In the genomic region with DNA sequence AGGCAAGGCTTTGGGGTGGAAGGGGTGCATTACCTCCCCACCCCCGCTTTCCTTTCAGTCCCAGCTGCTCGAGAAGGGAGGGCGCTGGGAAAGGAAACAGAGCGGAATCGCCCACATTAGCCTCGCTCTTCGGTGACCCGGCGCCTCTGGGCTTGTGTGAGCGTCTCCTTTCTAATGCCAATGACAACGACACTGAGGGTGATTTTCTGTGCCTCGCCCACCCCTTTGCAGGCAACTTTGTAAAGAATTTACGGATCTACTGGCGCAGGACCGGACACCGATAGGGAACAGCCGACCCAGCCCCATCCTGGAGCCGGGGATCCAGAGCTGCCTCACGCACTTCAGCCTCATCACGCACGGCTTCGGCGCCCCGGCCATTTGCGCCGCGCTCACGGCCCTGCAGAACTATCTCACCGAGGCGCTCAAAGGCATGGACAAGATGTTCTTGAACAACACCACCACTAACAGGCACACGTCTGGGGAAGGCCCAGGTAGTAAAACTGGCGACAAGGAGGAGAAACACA, we compare ENCODE assay signal across 24 cellular contexts. TPM values are rescaled to one million over a fixed set of nuclear protein-coding genes. Genes with fewer than 3 reads are reported as not detected.
A peak's percentile ranks its signal among the peaks of the same experiment; 100 is the strongest.
DNase-seq lines count a peak whose midpoint lies in the region; ATAC-seq and TF ChIP-seq lines count a peak whose summit lies in the region.
"Had no signal": no experiment of that assay in that cellular context is flagged by ENCODE, and none has a peak within 500 bp of the region (broad histone marks: within the 10 kb centered on the region; RNA-seq: fewer than 3 reads in every experiment).

No MANE protein-coding gene starts in this region.

- no peak overlapping the region for H4K8ac ChIP-seq in mesendoderm (ENCODE audit: low read depth, low read length)

- peak overlapping the region; percentile 7 for H3K23ac ChIP-seq in mesendoderm (ENCODE audit: low read length)

- peak overlapping the region; percentile 37 for H3K56ac ChIP-seq in mesendoderm (ENCODE audit: low read length)

- H3K79me2 ChIP-seq in mesendoderm (ENCODE audit: control insufficient read depth, insufficient read depth, low read length) = no peaks in the 10 kb centered on the region

- no peak overlapping the region for H3K27ac ChIP-seq in mesendoderm (ENCODE audit: low read depth, low read length)
- H3K27ac ChIP-seq: BLaER1, body of pancreas, gastroesophageal sphincter, uterus had no signal

- H3K36me3 ChIP-seq in mesendoderm (ENCODE audit: control insufficient read depth, insufficient read depth, low read length) (no peaks in the 10 kb centered on the region), HAP-1 (replicated peaks) (no peaks in the 10 kb centered on the region)
- H3K36me3 ChIP-seq: BLaER1, gastroesophageal sphincter, uterus had no signal

- peak overlapping the region; percentile 52 for H3K4me2 ChIP-seq in mesendoderm (ENCODE audit: low read length)
- H3K4me2 ChIP-seq: BLaER1 had no signal

- ATAC-seq in activated T-cell treated with anti-CD3 and anti-CD28 coated beads, Interleukin-2, amount 50 U/mL, for 72 hours (replicated peaks in 1 of 2) = no peak
- no peak for ATAC-seq in activated T-cell treated with anti-CD3 and anti-CD28 coated beads, Interleukin-2, amount 50 U/mL, for 4 hours
- ATAC-seq: body of pancreas; esophagus mucosa; gastroesophageal sphincter; naive thymus-derived CD4-positive, alpha-beta T cell; T-cell had no signal

- H3K27me3 Mint-ChIP-seq in activated T-cell treated with anti-CD3 and anti-CD28 coated beads, Interleukin-2, amount 50 U/mL, for 72 hours (ENCODE audit: low read depth) = peaks cover 87% of the 10 kb centered on the region
- H3K27me3 Mint-ChIP-seq in activated T-cell treated with anti-CD3 and anti-CD28 coated beads, Interleukin-2, amount 50 U/mL, for 4 hours (ENCODE audit: low read depth) = peaks cover 83% of the 10 kb centered on the region
- peaks cover 46% of the 10 kb centered on the region for H3K27me3 Mint-ChIP-seq in glutamatergic neuron (ENCODE audit: unreplicated experiment)

- no peak overlapping the region for H2AK5ac ChIP-seq in mesendoderm (ENCODE audit: low read length)

- no peak overlapping the region for H3K9ac ChIP-seq in mesendoderm (ENCODE audit: low read length)
- H3K9ac ChIP-seq: BLaER1 had no signal

- H4K5ac ChIP-seq in mesendoderm (ENCODE audit: low read length) = no peak overlapping the region

- H3K4me3 ChIP-seq in mesendoderm (ENCODE audit: low read length) = no peak overlapping the region
- H3K4me3 ChIP-seq in HAP-1 = no peak overlapping the region
- H3K4me3 ChIP-seq: BLaER1, body of pancreas, gastroesophageal sphincter, uterus had no signal

- TF ChIP-seq CTCF in glutamatergic neuron (IDR thresholded peaks at IDR 0.05; ENCODE audit: partially characterized antibody, unreplicated experiment) = no peak

- WGBS in mesendoderm (ENCODE audit: extremely low coverage, insufficient coverage, low lambda C conversion rate) = no CpG with 5 or more reads among the region's 32 CpGs

- no peak overlapping the region for H2BK15ac ChIP-seq in mesendoderm (replicated peaks; ENCODE audit: low read depth)

- H3K4me1 ChIP-seq in mesendoderm (ENCODE audit: control insufficient read depth, low read depth, low read length) (no peaks in the 10 kb centered on the region), HAP-1 (no peaks in the 10 kb centered on the region)
- H3K4me1 ChIP-seq: gastroesophageal sphincter, uterus had no signal

- H2BK5ac ChIP-seq in mesendoderm (ENCODE audit: low read length) = no peak overlapping the region

- no peak overlapping the region for H3K4ac ChIP-seq in mesendoderm (ENCODE audit: low read depth, low read length)

- H2BK120ac ChIP-seq in mesendoderm (ENCODE audit: low read depth, low read length) = no peak overlapping the region

- H3K18ac ChIP-seq in mesendoderm (ENCODE audit: low read length) = no peak overlapping the region

- in situ Hi-C loops in HAP-1 (cut with MboI; ENCODE audit: low sequenced_read_pairs) = no loop called here

- no peaks in the 10 kb centered on the region for H3K36me3 Mint-ChIP-seq in activated T-cell treated with anti-CD3 and anti-CD28 coated beads, Interleukin-2, amount 50 U/mL, for 72 hours (ENCODE audit: insufficient read depth in 2 of 2)
- no peaks in the 10 kb centered on the region for H3K36me3 Mint-ChIP-seq in activated T-cell treated with anti-CD3 and anti-CD28 coated beads, Interleukin-2, amount 50 U/mL, for 4 hours (ENCODE audit: insufficient read depth)
- no peaks in the 10 kb centered on the region for H3K36me3 Mint-ChIP-seq in glutamatergic neuron (ENCODE audit: unreplicated experiment)
- H3K36me3 Mint-ChIP-seq: T-cell had no signal

- H3K9me3 Mint-ChIP-seq in activated T-cell treated with anti-CD3 and anti-CD28 coated beads, Interleukin-2, amount 50 U/mL, for 72 hours = peaks cover 0 to 2% of the 10 kb centered on the region in 2 donors
- no peaks in the 10 kb centered on the region for H3K9me3 Mint-ChIP-seq in activated T-cell treated with anti-CD3 and anti-CD28 coated beads, Interleukin-2, amount 50 U/mL, for 4 hours
- peaks cover 12% of the 10 kb centered on the region for H3K9me3 Mint-ChIP-seq in glutamatergic neuron (ENCODE audit: unreplicated experiment)
- H3K9me3 Mint-ChIP-seq: activated CD4-positive, alpha-beta memory T cell treated with anti-CD3 and anti-CD28 coated beads for 36 hours had no signal

- peak overlapping the region; percentile 42 for H3K27ac Mint-ChIP-seq in activated T-cell treated with anti-CD3 and anti-CD28 coated beads, Interleukin-2, amount 50 U/mL, for 72 hours
- H3K27ac Mint-ChIP-seq in glutamatergic neuron (ENCODE audit: unreplicated experiment) = no peak overlapping the region
- H3K27ac Mint-ChIP-seq: activated CD4-positive, alpha-beta memory T cell treated with anti-CD3 and anti-CD28 coated beads for 36 hours; T-cell had no signal

- H3K4me1 Mint-ChIP-seq in activated T-cell treated with anti-CD3 and anti-CD28 coated beads, Interleukin-2, amount 50 U/mL, for 72 hours (ENCODE audit: low read depth) = no peaks in the 10 kb centered on the region
- no peaks in the 10 kb centered on the region for H3K4me1 Mint-ChIP-seq in activated T-cell treated with anti-CD3 and anti-CD28 coated beads, Interleukin-2, amount 50 U/mL, for 4 hours (ENCODE audit: low read depth)
- peaks cover 1% of the 10 kb centered on the region for H3K4me1 Mint-ChIP-seq in glutamatergic neuron (ENCODE audit: low read depth, unreplicated experiment)
- H3K4me1 Mint-ChIP-seq: T-cell had no signal

- no peaks in the 10 kb centered on the region for H3K9me3 ChIP-seq in HAP-1
- H3K9me3 ChIP-seq: body of pancreas, gastroesophageal sphincter, uterus had no signal

- H3K27me3 ChIP-seq in mesendoderm (ENCODE audit: insufficient read depth, low read length, poor library complexity) = peaks cover 61% of the 10 kb centered on the region
- peaks cover 45% of the 10 kb centered on the region for H3K27me3 ChIP-seq in HAP-1 (ENCODE audit: low read depth)

- no peak overlapping the region for H3K4me3 Mint-ChIP-seq in activated T-cell treated with anti-CD3 and anti-CD28 coated beads, Interleukin-2, amount 50 U/mL, for 72 hours
- H3K4me3 Mint-ChIP-seq in activated T-cell treated with anti-CD3 and anti-CD28 coated beads, Interleukin-2, amount 50 U/mL, for 4 hours = no peak overlapping the region
- no peak overlapping the region for H3K4me3 Mint-ChIP-seq in glutamatergic neuron (ENCODE audit: unreplicated experiment)
- H3K4me3 Mint-ChIP-seq: activated CD4-positive, alpha-beta memory T cell treated with anti-CD3 and anti-CD28 coated beads for 36 hours; T-cell had no signal

- no peak for DNase-seq in activated T-cell treated with anti-CD3 and anti-CD28 coated beads, Interleukin-2, amount 50 U/mL, for 72 hours
- no peak for DNase-seq in activated T-cell treated with anti-CD3 and anti-CD28 coated beads, Interleukin-2, amount 50 U/mL, for 4 hours
- DNase-seq in glutamatergic neuron (peak; percentile 37), mesendoderm (no peak), COLO829 (ENCODE audit: low spot score) (no peak), cortex of kidney (lab: John Stamatoyannopoulos, UW) (no peak), HAP-1 (ENCODE audit: low spot score in 2 of 2) (no peak)
- DNase-seq in activated naive CD4-positive, alpha-beta T cell treated with anti-CD3 and anti-CD28 coated beads, Interleukin-2, amount 50 U/mL, for 16 hours = no peak
- DNase-seq: activated CD4-positive, alpha-beta memory T cell treated with anti-CD3 and anti-CD28 coated beads for 36 hours; activated T-cell treated with anti-CD3 and anti-CD28 coated beads, Interleukin-2, amount 50 U/mL, for 48 hours; body of pancreas; naive thymus-derived CD4-positive, alpha-beta T cell; NCI-H1105 treated with DMSO at 0.1 percent for 48 hours; NCI-H69; Right ventricle myocardium superior; stimulated activated CD4-positive, alpha-beta T cell treated with anti-CD3 and anti-CD28 coated beads, Interleukin-4, amount 100 ng/mL, for 1 hour; T-cell; uterus had no signal

- no peaks in the 10 kb centered on the region for H3K79me1 ChIP-seq in mesendoderm (ENCODE audit: low read length)

RNA-seq across cellular contexts. Expression of gene TFAP2B, which starts 24.3 kb away (rescaled TPM):
- not detected for total RNA-seq in activated T-cell treated with anti-CD3 and anti-CD28 coated beads, Interleukin-2, amount 50 U/mL, for 72 hours
- not detected for total RNA-seq in activated T-cell treated with anti-CD3 and anti-CD28 coated beads, Interleukin-2, amount 50 U/mL, for 4 hours
- total RNA-seq in glutamatergic neuron (ENCODE audit: unreplicated experiment) = not detected
- not detected for polyA plus RNA-seq in mesendoderm (2013, experiment 1 of 2)
- not detected for polyA plus RNA-seq in mesendoderm (2013, experiment 2 of 2)
- total RNA-seq: activated CD4-positive, alpha-beta memory T cell treated with anti-CD3 and anti-CD28 coated beads for 36 hours; body of pancreas; lung microvascular endothelial cell; naive thymus-derived CD4-positive, alpha-beta T cell; OCI-LY7; Right ventricle myocardium superior; skeletal muscle tissue; T-cell had no signal
- polyA plus RNA-seq: naive thymus-derived CD4-positive, alpha-beta T cell had no signal
